20 cellular contexts compared by ENCODE assay signal in genomic region chr10:51748959-51749358, GRCh38.
"Had no signal": no experiment of that assay in that cellular context is flagged by ENCODE, and none has a peak within 500 bp of the region (broad histone marks: within the 10 kb centered on the region; RNA-seq: fewer than 3 reads in every experiment).

No MANE protein-coding gene starts in this region.

- DNase-seq: effector memory CD8-positive, alpha-beta T cell; gastrocnemius medialis; heart right ventricle; hypothalamus; kidney glomerular epithelial cell; mesendoderm; naive thymus-derived CD4-positive, alpha-beta T cell; nephron progenitor cell; psoas muscle; retina; right lobe of liver; spleen; stimulated activated CD4-positive, alpha-beta T cell treated with anti-CD3 and anti-CD28 coated beads, Interleukin-15, amount 100 ng/mL, for 24 hours; stimulated activated CD4-positive, alpha-beta T cell treated with anti-CD3 and anti-CD28 coated beads, Interleukin-1b, Interleukin-23, amount 100 ng/mL, for 48 hours; stimulated activated CD4-positive, alpha-beta T cell treated with anti-CD3 and anti-CD28 coated beads, Interleukin-4, amount 100 ng/mL, for 24 hours; stimulated activated naive B cell treated with anti-CD40 and anti-IgM and Interleukin-4, amounts not matched to agents 10 μg/mL and 1 μg/mL and 100 μg/mL, for 72 hours; stimulated activated naive CD8-positive, alpha-beta T cell treated with anti-CD3 and anti-CD28 coated beads, Interleukin-15, amount 100 ng/mL, for 72 hours had no signal

- H3K4me1 ChIP-seq: gastrocnemius medialis, heart right ventricle, psoas muscle, right lobe of liver, spleen had no signal

- H3K9me3 ChIP-seq: esophagus muscularis mucosa, gastrocnemius medialis, heart right ventricle, psoas muscle, right lobe of liver, spleen, thoracic aorta had no signal

- H3K27me3 ChIP-seq: esophagus muscularis mucosa, gastrocnemius medialis, heart right ventricle, right lobe of liver, spleen had no signal

- H3K4me3 ChIP-seq: esophagus muscularis mucosa, gastrocnemius medialis, heart right ventricle, psoas muscle, right lobe of liver, spleen, thoracic aorta had no signal

- H3K27ac ChIP-seq: epithelial cell of prostate, esophagus muscularis mucosa, gastrocnemius medialis, heart right ventricle, psoas muscle, right lobe of liver, spleen had no signal

- H3K36me3 ChIP-seq: esophagus muscularis mucosa, gastrocnemius medialis, heart right ventricle, right lobe of liver, spleen, thoracic aorta had no signal
